In the genomic region with DNA sequence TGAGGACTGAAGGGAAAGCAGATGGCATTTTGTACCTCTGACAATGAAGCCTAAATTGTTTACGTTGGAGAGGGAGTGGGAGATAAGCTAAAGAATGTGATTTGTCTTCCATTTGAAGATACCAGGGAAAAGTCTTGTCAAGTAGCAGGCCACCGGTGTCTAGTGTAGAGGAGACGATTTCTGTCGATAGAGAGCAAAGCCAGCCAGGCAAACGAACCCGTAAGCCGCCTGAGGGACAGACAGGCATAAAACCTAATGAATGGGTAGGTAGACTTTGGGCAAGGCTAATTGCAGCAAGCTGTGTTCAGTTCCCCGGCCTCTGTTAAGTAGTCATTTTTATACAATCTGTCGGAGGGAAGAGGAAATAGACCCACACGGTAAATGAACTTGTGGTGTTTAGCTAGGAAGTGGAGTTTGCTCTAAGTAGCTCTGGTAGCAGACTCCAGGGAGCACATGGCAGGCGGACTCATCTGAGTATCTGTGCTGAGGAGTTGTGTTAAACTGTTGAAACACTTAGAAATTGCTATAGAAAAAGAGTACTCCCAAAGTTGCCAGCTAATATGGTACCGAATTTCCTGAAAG, we compare ENCODE assay signal across 14 cellular contexts. TPM values are rescaled to one million over a fixed set of nuclear protein-coding genes. Genes with fewer than 3 reads are reported as not detected.
A peak's percentile ranks its signal among the peaks of the same experiment; 100 is the strongest.
DNase-seq lines count a peak whose midpoint lies in the region; ATAC-seq and TF ChIP-seq lines count a peak whose summit lies in the region.
"Had no signal": no experiment of that assay in that cellular context is flagged by ENCODE, and none has a peak within 500 bp of the region (broad histone marks: within the 10 kb centered on the region; RNA-seq: fewer than 3 reads in every experiment).

No MANE protein-coding gene starts in this region.

- H3K4me3 Mint-ChIP-seq in CD4-positive, CD25-positive, alpha-beta regulatory T cell: no peak overlapping the region
- H3K4me3 Mint-ChIP-seq in activated naive CD8-positive, alpha-beta T cell treated with anti-CD3 and anti-CD28 coated beads, Interleukin-2, amount 50 U/mL, for 24 hours: no peak overlapping the region
- H3K4me3 Mint-ChIP-seq in endothelial cell (ENCODE audit: unreplicated experiment): no peak overlapping the region

- no peak overlapping the region for H2BK15ac ChIP-seq in neuronal stem cell (ENCODE audit: low read length)

- no peaks in the 10 kb centered on the region for H3K9me3 Mint-ChIP-seq in CD4-positive, CD25-positive, alpha-beta regulatory T cell
- H3K9me3 Mint-ChIP-seq in activated naive CD8-positive, alpha-beta T cell treated with anti-CD3 and anti-CD28 coated beads, Interleukin-2, amount 50 U/mL, for 24 hours: no peaks in the 10 kb centered on the region
- no peaks in the 10 kb centered on the region for H3K9me3 Mint-ChIP-seq in endothelial cell (ENCODE audit: unreplicated experiment)

- H3K27ac ChIP-seq in CD4-positive, CD25-positive, alpha-beta regulatory T cell (ENCODE audit: insufficient read depth, low read length, poor library complexity, severe bottlenecking): no peak overlapping the region
- no peak overlapping the region for H3K27ac ChIP-seq in neuronal stem cell (replicated peaks; ENCODE audit: low read length)
- no peak overlapping the region for H3K27ac ChIP-seq in esophagus muscularis mucosa (replicated peaks in 1 of 4)
- H3K27ac ChIP-seq: coronary artery, gastroesophageal sphincter, left lung had no signal

- H3K36me3 ChIP-seq in CD4-positive, CD25-positive, alpha-beta regulatory T cell (ENCODE audit: control insufficient read depth, insufficient read depth, low read length): peaks cover 72% of the 10 kb centered on the region
- H3K36me3 ChIP-seq in neuronal stem cell (replicated peaks in 1 of 2; ENCODE audit: control insufficient read depth in 2 of 2, insufficient read depth in 2 of 2, low read length in 2 of 2) (no peaks in the 10 kb centered on the region), esophagus muscularis mucosa (peaks cover 16 to 57% (median 42%) of the 10 kb centered on the region in 4 donors)

- H3K9ac ChIP-seq in neuronal stem cell (ENCODE audit: low read depth, low read length, poor library complexity): no peak overlapping the region

- TF ChIP-seq EP300 in esophagus muscularis mucosa (IDR thresholded peaks at IDR 0.05): no peak

- intact Hi-C loops in esophagus muscularis mucosa (cut with DNase I): no loop called here

- no peak for DNase-seq in CD4-positive, CD25-positive, alpha-beta regulatory T cell
- DNase-seq in activated naive CD8-positive, alpha-beta T cell treated with anti-CD3 and anti-CD28 coated beads, Interleukin-2, amount 50 U/mL, for 24 hours: no peak
- no peak for DNase-seq in neuronal stem cell (ENCODE audit: low spot score)
- no peak for DNase-seq in endothelial cell (ENCODE audit: low spot score)
- DNase-seq in DMS114 treated with DMSO at 0.1 percent for 48 hours (lab: John Stamatoyannopoulos, UW; ENCODE audit: unreplicated experiment): no peak
- no peak for DNase-seq in esophagus muscularis mucosa (ENCODE audit: extremely low spot score)
- DNase-seq: activated naive CD4-positive, alpha-beta T cell treated with anti-CD3 and anti-CD28 coated beads, Interleukin-2, amount 50 U/mL, for 16 hours; left lung; stimulated activated naive CD4-positive, alpha-beta T cell treated with Interleukin-2 at 50 U/mL for 16 hours had no signal

- WGBS in neuronal stem cell (ENCODE audit: extremely low coverage in 2 of 2, insufficient read length in 2 of 2, insufficient replicate concordance in 1 of 2), 2 donors: no CpG with 5 or more reads among the region's 12 CpGs
- 68% methylated on average over 12 of the region's 12 CpGs for WGBS in esophagus muscularis mucosa

- no peak overlapping the region for H3K23ac ChIP-seq in neuronal stem cell (ENCODE audit: low read depth, low read length, poor library complexity)

- no peak overlapping the region for H3K18ac ChIP-seq in neuronal stem cell (ENCODE audit: low read length)

- no peak overlapping the region for H3K4ac ChIP-seq in neuronal stem cell (ENCODE audit: low read length)

- peaks cover 12 to 42% (median 33%) of the 10 kb centered on the region in 4 donors for H3K4me1 Mint-ChIP-seq in CD4-positive, CD25-positive, alpha-beta regulatory T cell
- peaks cover 44% of the 10 kb centered on the region for H3K4me1 Mint-ChIP-seq in activated naive CD8-positive, alpha-beta T cell treated with anti-CD3 and anti-CD28 coated beads, Interleukin-2, amount 50 U/mL, for 24 hours
- peaks cover 14% of the 10 kb centered on the region for H3K4me1 Mint-ChIP-seq in endothelial cell (ENCODE audit: unreplicated experiment)

- H3K27ac Mint-ChIP-seq in CD4-positive, CD25-positive, alpha-beta regulatory T cell: peak overlapping the region; percentile 62 to 92 (median 64)
- peak overlapping the region; percentile 67 for H3K27ac Mint-ChIP-seq in activated naive CD8-positive, alpha-beta T cell treated with anti-CD3 and anti-CD28 coated beads, Interleukin-2, amount 50 U/mL, for 24 hours
- no peak overlapping the region for H3K27ac Mint-ChIP-seq in endothelial cell (ENCODE audit: unreplicated experiment)

- no peaks in the 10 kb centered on the region for H3K27me3 Mint-ChIP-seq in CD4-positive, CD25-positive, alpha-beta regulatory T cell
- no peaks in the 10 kb centered on the region for H3K27me3 Mint-ChIP-seq in activated naive CD8-positive, alpha-beta T cell treated with anti-CD3 and anti-CD28 coated beads, Interleukin-2, amount 50 U/mL, for 24 hours
- H3K27me3 Mint-ChIP-seq in endothelial cell (ENCODE audit: unreplicated experiment): no peaks in the 10 kb centered on the region

- no peak for ATAC-seq in CD4-positive, CD25-positive, alpha-beta regulatory T cell (ENCODE audit: low read depth in 2 of 2)
- ATAC-seq in GM19351 (IDR thresholded peaks at IDR 0.05; ENCODE audit: unreplicated experiment) (peak; percentile 56), HG03066 (IDR thresholded peaks at IDR 0.05; ENCODE audit: low read depth, unreplicated experiment) (peak; percentile 64)
- ATAC-seq in activated naive CD8-positive, alpha-beta T cell treated with anti-CD3 and anti-CD28 coated beads, Interleukin-2, amount 50 U/mL, for 24 hours: no peak
- ATAC-seq: activated CD4-positive, CD25-positive, alpha-beta regulatory T cell treated with anti-CD3 and anti-CD28 coated beads, Interleukin-2, amount 50 U/mL, for 24 hours; gastroesophageal sphincter; left lung had no signal

- H3K4me1 ChIP-seq in CD4-positive, CD25-positive, alpha-beta regulatory T cell (ENCODE audit: control insufficient read depth, insufficient read depth, low read length, poor library complexity, severe bottlenecking): no peaks in the 10 kb centered on the region
- H3K4me1 ChIP-seq in neuronal stem cell (ENCODE audit: control insufficient read depth in 2 of 2, insufficient read depth in 1 of 2, low read depth in 1 of 2, low read length in 2 of 2) (peaks cover 0 to 4% of the 10 kb centered on the region in 2 donors), esophagus muscularis mucosa (peaks cover 10 to 19% (median 13%) of the 10 kb centered on the region in 4 donors)
- H3K4me1 ChIP-seq: left lung had no signal

- H2AFZ ChIP-seq in neuronal stem cell (ENCODE audit: low read length): no peak overlapping the region

- no peak overlapping the region for H4K91ac ChIP-seq in neuronal stem cell (ENCODE audit: low read depth, low read length, poor library complexity)

- H3K4me3 ChIP-seq in CD4-positive, CD25-positive, alpha-beta regulatory T cell (ENCODE audit: low read depth, low read length): no peak overlapping the region
- no peak overlapping the region for H3K4me3 ChIP-seq in neuronal stem cell (ENCODE audit: low read length in 2 of 2)
- H3K4me3 ChIP-seq in esophagus muscularis mucosa: no peak overlapping the region
- H3K4me3 ChIP-seq: coronary artery, gastroesophageal sphincter, left lung had no signal

- no peaks in the 10 kb centered on the region for H3K79me1 ChIP-seq in neuronal stem cell (ENCODE audit: low read depth, low read length)

- H2BK5ac ChIP-seq in neuronal stem cell (ENCODE audit: low read length): no peak overlapping the region

- peaks cover 52% of the 10 kb centered on the region for H3K36me3 Mint-ChIP-seq in CD4-positive, CD25-positive, alpha-beta regulatory T cell
- H3K36me3 Mint-ChIP-seq in activated naive CD8-positive, alpha-beta T cell treated with anti-CD3 and anti-CD28 coated beads, Interleukin-2, amount 50 U/mL, for 24 hours (ENCODE audit: low read depth): peaks cover 69% of the 10 kb centered on the region
- H3K36me3 Mint-ChIP-seq in endothelial cell (ENCODE audit: low read depth, unreplicated experiment): peaks cover 15% of the 10 kb centered on the region

- H3K14ac ChIP-seq in neuronal stem cell (ENCODE audit: low read length): no peak overlapping the region

- H2AK5ac ChIP-seq in neuronal stem cell (ENCODE audit: low read depth, low read length): no peak overlapping the region

- H3K27me3 ChIP-seq in CD4-positive, CD25-positive, alpha-beta regulatory T cell (ENCODE audit: control insufficient read depth, insufficient read depth, low read length): no peaks in the 10 kb centered on the region
- H3K27me3 ChIP-seq in neuronal stem cell (ENCODE audit: control insufficient read depth in 3 of 3, insufficient read depth in 3 of 3, low read depth in 1 of 3, low read length in 3 of 3): peaks cover 0 to 44% (median 17%) of the 10 kb centered on the region in 3 experiments
- no peaks in the 10 kb centered on the region for H3K27me3 ChIP-seq in esophagus muscularis mucosa
- H3K27me3 ChIP-seq: gastroesophageal sphincter, left lung had no signal

- no peak overlapping the region for H4K8ac ChIP-seq in neuronal stem cell (ENCODE audit: low read depth, low read length)

- no peak overlapping the region for H2BK120ac ChIP-seq in neuronal stem cell (ENCODE audit: low read depth, low read length)

- TF ChIP-seq CTCF in endothelial cell (IDR thresholded peaks at IDR 0.05; ENCODE audit: unreplicated experiment): no peak
- no peak for TF ChIP-seq CTCF in esophagus muscularis mucosa (IDR thresholded peaks at IDR 0.05)

- no peak for TF ChIP-seq POLR2A in esophagus muscularis mucosa (IDR thresholded peaks at IDR 0.05; ENCODE audit: low read depth)

- H3K4me2 ChIP-seq in neuronal stem cell (ENCODE audit: insufficient read depth, low read length, poor library complexity, severe bottlenecking): no peak overlapping the region

- no peak overlapping the region for H2BK12ac ChIP-seq in neuronal stem cell (ENCODE audit: low read length)

- no peaks in the 10 kb centered on the region for H3K9me3 ChIP-seq in CD4-positive, CD25-positive, alpha-beta regulatory T cell (ENCODE audit: control insufficient read depth in 2 of 2, low read length in 2 of 2)
- H3K9me3 ChIP-seq in neuronal stem cell (replicated peaks in 1 of 2; ENCODE audit: control insufficient read depth in 2 of 2, insufficient read depth in 1 of 2, low read depth in 1 of 2, low read length in 2 of 2) (no peaks in the 10 kb centered on the region), esophagus muscularis mucosa (no peaks in the 10 kb centered on the region)
- H3K9me3 ChIP-seq: gastroesophageal sphincter, left lung had no signal

RNA-seq across cellular contexts. Expression of gene SMARCA2, which starts 28.8 kb away (rescaled TPM):
- 298 TPM for total RNA-seq in CD4-positive, CD25-positive, alpha-beta regulatory T cell
- polyA plus RNA-seq in CD4-positive, CD25-positive, alpha-beta regulatory T cell: 10 to 100 TPM; 28.7 to 45.5 (median 34.9) TPM
- polyA plus RNA-seq in neuronal stem cell (2013, experiment 1 of 2): 1.9 TPM
- 2.2 TPM for polyA plus RNA-seq in neuronal stem cell (2013, experiment 2 of 2)
- 43.7 TPM for total RNA-seq in endothelial cell (ENCODE audit: unreplicated experiment)
- 10 to 100 TPM; 76.7 to 99.0 (median 89.8) TPM for total RNA-seq in esophagus muscularis mucosa

Comparison
In these comparisons a context has a peak if more than half of its experiments do, and no peak if none do; other contexts are left out.
1. ATAC-seq: peak in GM19351 (single experiment) and HG03066 (single experiment); none in CD4-positive, CD25-positive, alpha-beta regulatory T cell (0 of 2) and activated naive CD8-positive, alpha-beta T cell treated with anti-CD3 and anti-CD28 coated beads, Interleukin-2, amount 50 U/mL, for 24 hours (single experiment).